21 cellular contexts compared by ENCODE assay signal in the genomic region with DNA sequence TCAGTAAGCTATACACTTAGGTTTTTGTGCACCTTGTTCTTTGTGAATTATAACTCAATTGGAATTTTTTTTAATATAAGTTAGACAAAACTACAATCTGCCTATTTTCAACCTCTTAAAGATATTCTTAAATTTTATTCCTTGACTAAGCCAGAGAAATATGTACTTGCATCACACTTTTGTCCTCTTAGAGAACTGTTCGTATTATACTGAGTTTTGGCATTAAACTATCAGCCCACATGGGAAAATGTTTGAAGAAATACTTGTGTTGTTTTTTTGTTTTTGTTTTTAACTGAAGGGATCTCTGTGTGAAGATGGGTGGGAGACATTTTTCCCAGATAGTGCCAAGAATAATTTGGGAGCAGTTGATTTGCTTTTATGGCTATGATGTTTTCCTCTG. TPM values are rescaled to one million over a fixed set of nuclear protein-coding genes. Genes with fewer than 3 reads are reported as not detected.
DNase-seq lines count a peak whose midpoint lies in the region; ATAC-seq and TF ChIP-seq lines count a peak whose summit lies in the region.
"Had no signal": no experiment of that assay in that cellular context is flagged by ENCODE, and none has a peak within 500 bp of the region (broad histone marks: within the 10 kb centered on the region; RNA-seq: fewer than 3 reads in every experiment).

No MANE protein-coding gene starts in this region.

- TF ChIP-seq CTCF in fibroblast of pulmonary artery (IDR thresholded peaks at IDR 0.05; ENCODE audit: low read length, missing control alignments) = no peak
- TF ChIP-seq CTCF in GM13977 (IDR thresholded peaks at IDR 0.05; ENCODE audit: extremely low read depth, insufficient read depth, missing control alignments) = no peak
- no peak for TF ChIP-seq CTCF in progenitor cell of endocrine pancreas (IDR thresholded peaks at IDR 0.05; ENCODE audit: unreplicated experiment)

- no peaks in the 10 kb centered on the region for H3K9me3 Mint-ChIP-seq in activated T-helper 17 cell treated with anti-CD3 and anti-CD28 coated beads, Interleukin-2, amount 50 U/mL, for 72 hours
- no peaks in the 10 kb centered on the region for H3K9me3 Mint-ChIP-seq in T-helper 2 cell treated with Interferon-gamma antibody and Interleukin-4, amounts not matched to agents 5 μg/mL and 100 μg/mL, for 36 hours
- H3K9me3 Mint-ChIP-seq in progenitor cell of endocrine pancreas (ENCODE audit: low read depth) = no peaks in the 10 kb centered on the region
- H3K9me3 Mint-ChIP-seq: activated CD4-positive, alpha-beta T cell treated with anti-CD3 and anti-CD28 coated beads, Interleukin-2, amount 10 ng/mL, durations not matched to agents 7 days and 5 days; naive B cell had no signal

- peaks cover 34% of the 10 kb centered on the region for H3K4me1 Mint-ChIP-seq in activated T-helper 17 cell treated with anti-CD3 and anti-CD28 coated beads, Interleukin-2, amount 50 U/mL, for 72 hours
- H3K4me1 Mint-ChIP-seq in T-helper 2 cell treated with Interferon-gamma antibody and Interleukin-4, amounts not matched to agents 5 μg/mL and 100 μg/mL, for 36 hours (ENCODE audit: low read depth) = peaks cover 20% of the 10 kb centered on the region
- H3K4me1 Mint-ChIP-seq in progenitor cell of endocrine pancreas (ENCODE audit: low read depth) = no peaks in the 10 kb centered on the region

- no peaks in the 10 kb centered on the region for H3K27me3 Mint-ChIP-seq in activated T-helper 17 cell treated with anti-CD3 and anti-CD28 coated beads, Interleukin-2, amount 50 U/mL, for 72 hours
- H3K27me3 Mint-ChIP-seq in T-helper 2 cell treated with Interferon-gamma antibody and Interleukin-4, amounts not matched to agents 5 μg/mL and 100 μg/mL, for 36 hours (ENCODE audit: low read depth) = no peaks in the 10 kb centered on the region
- no peaks in the 10 kb centered on the region for H3K27me3 Mint-ChIP-seq in progenitor cell of endocrine pancreas
- H3K27me3 Mint-ChIP-seq: activated CD4-positive, alpha-beta T cell treated with anti-CD3 and anti-CD28 coated beads, Interleukin-2, amount 10 ng/mL, durations not matched to agents 7 days and 5 days; naive B cell had no signal

- intact Hi-C loops in sciatic nerve (cut with DNase I) = no loop called here

- in situ Hi-C loops in GM13977 (cut with MboI; ENCODE audit: low pct_unique_long_range_greater_than_20kb, low sequenced_read_pairs, unreplicated experiment) = no loop called here

- H3K4me3 Mint-ChIP-seq in activated T-helper 17 cell treated with anti-CD3 and anti-CD28 coated beads, Interleukin-2, amount 50 U/mL, for 72 hours = no peak overlapping the region
- no peak overlapping the region for H3K4me3 Mint-ChIP-seq in T-helper 2 cell treated with Interferon-gamma antibody and Interleukin-4, amounts not matched to agents 5 μg/mL and 100 μg/mL, for 36 hours
- H3K4me3 Mint-ChIP-seq in progenitor cell of endocrine pancreas (ENCODE audit: low read depth) = no peak overlapping the region
- H3K4me3 Mint-ChIP-seq: activated CD4-positive, alpha-beta T cell treated with anti-CD3 and anti-CD28 coated beads, Interleukin-2, amount 10 ng/mL, durations not matched to agents 7 days and 5 days; naive B cell had no signal

- DNase-seq in EL (peak; percentile 44), fibroblast of pulmonary artery (ENCODE audit: low read depth) (peak; percentile 93), sciatic nerve (ENCODE audit: low spot score) (no peak), occipital lobe (lab: John Stamatoyannopoulos, UW) (no peak), GM13977 (ENCODE audit: low spot score) (no peak), progenitor cell of endocrine pancreas (ENCODE audit: low spot score, unreplicated experiment) (no peak)
- no peak for DNase-seq in T-helper 2 cell treated with Interferon-gamma antibody and Interleukin-4, amounts not matched to agents 5 μg/mL and 100 μg/mL, for 36 hours (ENCODE audit: low spot score)
- DNase-seq: activated CD4-positive, alpha-beta T cell treated with anti-CD3 and anti-CD28 coated beads, Interleukin-2, amount 10 ng/mL, durations not matched to agents 7 days and 5 days; activated T-cell treated with anti-CD3 and anti-CD28 coated beads, Interleukin-2, amount 50 U/mL, for 48 hours; anterior cingulate cortex; DMS79 treated with DMSO at 0.1 percent for 48 hours; esophagus squamous epithelium; Karpas-422; left lung; naive B cell; NCI-H187; NCI-H526; retina; stimulated activated CD4-positive, alpha-beta T cell treated with anti-CD3 and anti-CD28 coated beads, Interleukin-1b, Interleukin-23, amount 100 ng/mL, for 48 hours had no signal

- H3K27ac Mint-ChIP-seq in activated T-helper 17 cell treated with anti-CD3 and anti-CD28 coated beads, Interleukin-2, amount 50 U/mL, for 72 hours = peak overlapping the region; percentile 72
- no peak overlapping the region for H3K27ac Mint-ChIP-seq in T-helper 2 cell treated with Interferon-gamma antibody and Interleukin-4, amounts not matched to agents 5 μg/mL and 100 μg/mL, for 36 hours
- no peak overlapping the region for H3K27ac Mint-ChIP-seq in progenitor cell of endocrine pancreas
- H3K27ac Mint-ChIP-seq: activated CD4-positive, alpha-beta T cell treated with anti-CD3 and anti-CD28 coated beads, Interleukin-2, amount 10 ng/mL, durations not matched to agents 7 days and 5 days had no signal

- no peak for ATAC-seq in activated T-helper 17 cell treated with anti-CD3 and anti-CD28 coated beads, Interleukin-2, amount 50 U/mL, for 72 hours (replicated peaks)
- ATAC-seq in sciatic nerve = peak; percentile 95
- ATAC-seq: left lung had no signal

- no peak overlapping the region for H3K4me3 ChIP-seq in fibroblast of pulmonary artery (replicated peaks; ENCODE audit: low read depth, low read length)
- H3K4me3 ChIP-seq: esophagus squamous epithelium, left lung, SK-N-MC had no signal

- peaks cover 94% of the 10 kb centered on the region for H3K36me3 Mint-ChIP-seq in activated T-helper 17 cell treated with anti-CD3 and anti-CD28 coated beads, Interleukin-2, amount 50 U/mL, for 72 hours (ENCODE audit: low read depth)
- peaks cover 68% of the 10 kb centered on the region for H3K36me3 Mint-ChIP-seq in T-helper 2 cell treated with Interferon-gamma antibody and Interleukin-4, amounts not matched to agents 5 μg/mL and 100 μg/mL, for 36 hours (ENCODE audit: low read depth)
- peaks cover 35% of the 10 kb centered on the region for H3K36me3 Mint-ChIP-seq in progenitor cell of endocrine pancreas (ENCODE audit: insufficient read depth)

RNA-seq across cellular contexts. Expression of a gene that starts 25.3 kb away (rescaled TPM):
- total RNA-seq in activated T-helper 17 cell treated with anti-CD3 and anti-CD28 coated beads, Interleukin-2, amount 50 U/mL, for 72 hours = 10 to 100 TPM; 30.7 to 33.4 TPM
- total RNA-seq in sciatic nerve (11.2 TPM), occipital lobe (42.4 TPM), progenitor cell of endocrine pancreas (19.9 and 21.7 TPM in 2 replicates)

RNA-seq across cellular contexts. Expression of a gene that starts 54.5 kb away (rescaled TPM):
- 100 to 1,000 TPM; 262 to 270 TPM for total RNA-seq in activated T-helper 17 cell treated with anti-CD3 and anti-CD28 coated beads, Interleukin-2, amount 50 U/mL, for 72 hours
- total RNA-seq in sciatic nerve = 121 TPM
- total RNA-seq in occipital lobe = 157 TPM
- total RNA-seq in progenitor cell of endocrine pancreas = 146 and 149 TPM in 2 replicates

RNA-seq across cellular contexts. Expression of a gene that starts 54.7 kb away (rescaled TPM):
- 10 to 100 TPM; 27.2 to 51.7 TPM for total RNA-seq in activated T-helper 17 cell treated with anti-CD3 and anti-CD28 coated beads, Interleukin-2, amount 50 U/mL, for 72 hours
- total RNA-seq in sciatic nerve (38.2 TPM), occipital lobe (39.6 TPM), progenitor cell of endocrine pancreas (48.8 and 50.0 TPM in 2 replicates)

Comparison
In these comparisons a context has a peak if more than half of its experiments do, and no peak if none do; other contexts are left out.
1. DNase-seq: peak in EL (single experiment) and fibroblast of pulmonary artery (single experiment); none in sciatic nerve (single experiment), T-helper 2 cell treated with Interferon-gamma antibody and Interleukin-4, amounts not matched to agents 5 μg/mL and 100 μg/mL, for 36 hours (single experiment), occipital lobe (single experiment), GM13977 (single experiment) and progenitor cell of endocrine pancreas (single experiment).